ENCODE assay signal across 8 cellular contexts in genomic region chr18:76349067-76349715, GRCh38.
DNase-seq lines count a peak whose midpoint lies in the region; ATAC-seq and TF ChIP-seq lines count a peak whose summit lies in the region.

No MANE protein-coding gene starts in this region.

- ATAC-seq in Right ventricle myocardium inferior = no peak
- peak; percentile 74 for ATAC-seq in HG03378 (IDR thresholded peaks at IDR 0.05; ENCODE audit: unreplicated experiment)

- DNase-seq in cardiac muscle cell (ENCODE audit: low read depth in 1 of 2, low spot score in 1 of 2) (peak; percentile 75 to 79), Right ventricle myocardium inferior (ENCODE audit: missing footprints) (no peak), NCI-H510A treated with DMSO at 0.1 percent for 48 hours (lab: John Stamatoyannopoulos, UW) (peak; percentile 93), dermis microvascular lymphatic vessel endothelial cell (ENCODE audit: low read depth in 2 of 2) (peak; percentile 40 to 68), medulla oblongata (ENCODE audit: extremely low spot score) (peak; percentile 82)
- peak; percentile 77 for DNase-seq in activated CD4-positive, alpha-beta T cell treated with anti-CD3 and anti-CD28 coated beads, Interleukin-2, amount 10 ng/mL, durations not matched to agents 7 days and 5 days
- DNase-seq in stimulated activated CD8-positive, alpha-beta memory T cell treated with anti-CD3 and anti-CD28 coated beads, Interleukin-12 subunit alpha, Interleukin-12 subunit beta, amount 100 ng/mL, for 24 hours (ENCODE audit: extremely low read depth) = peak; percentile 10

- no peaks in the 10 kb centered on the region for H3K27me3 Mint-ChIP-seq in activated CD4-positive, alpha-beta T cell treated with anti-CD3 and anti-CD28 coated beads, Interleukin-2, amount 10 ng/mL, durations not matched to agents 7 days and 5 days

- H3K36me3 Mint-ChIP-seq in activated CD4-positive, alpha-beta T cell treated with anti-CD3 and anti-CD28 coated beads, Interleukin-2, amount 10 ng/mL, durations not matched to agents 7 days and 5 days (ENCODE audit: low read depth) = no peaks in the 10 kb centered on the region

- H3K36me3 ChIP-seq in cardiac muscle cell = no peaks in the 10 kb centered on the region

- H3K27ac Mint-ChIP-seq in activated CD4-positive, alpha-beta T cell treated with anti-CD3 and anti-CD28 coated beads, Interleukin-2, amount 10 ng/mL, durations not matched to agents 7 days and 5 days = peak overlapping the region; percentile 28

- no peak overlapping the region for H3K4me3 ChIP-seq in cardiac muscle cell

- no peak overlapping the region for H3K4me3 Mint-ChIP-seq in activated CD4-positive, alpha-beta T cell treated with anti-CD3 and anti-CD28 coated beads, Interleukin-2, amount 10 ng/mL, durations not matched to agents 7 days and 5 days

- H3K27me3 ChIP-seq in cardiac muscle cell = no peaks in the 10 kb centered on the region

- TF ChIP-seq CTCF in cardiac muscle cell (IDR thresholded peaks at IDR 0.05; ENCODE audit: low read depth, low read length) = peak; percentile 90

- H3K4me1 Mint-ChIP-seq in activated CD4-positive, alpha-beta T cell treated with anti-CD3 and anti-CD28 coated beads, Interleukin-2, amount 10 ng/mL, durations not matched to agents 7 days and 5 days = peaks cover 6% of the 10 kb centered on the region

- H3K9me3 ChIP-seq in cardiac muscle cell (ENCODE audit: low read depth) = no peaks in the 10 kb centered on the region

- H3K27ac ChIP-seq in cardiac muscle cell = no peak overlapping the region

- CTCF ChIA-PET in activated CD4-positive, alpha-beta T cell treated with anti-CD3 and anti-CD28 coated beads, Interleukin-2, amount 10 ng/mL, durations not matched to agents 7 days and 5 days (lab: Charles Lee) = interaction anchor here (1.2 kb wide), 1 partner anchor 28 kb away, joined by 3 read pairs; no protein-coding TSS in a partner anchor

- H3K4me1 ChIP-seq in cardiac muscle cell (ENCODE audit: low read depth) = no peaks in the 10 kb centered on the region

- POLR2A ChIA-PET in activated CD4-positive, alpha-beta T cell treated with anti-CD3 and anti-CD28 coated beads, Interleukin-2, amount 10 ng/mL, durations not matched to agents 7 days and 5 days (lab: Charles Lee) = no interaction called here

- peaks cover 4% of the 10 kb centered on the region for H3K9me3 Mint-ChIP-seq in activated CD4-positive, alpha-beta T cell treated with anti-CD3 and anti-CD28 coated beads, Interleukin-2, amount 10 ng/mL, durations not matched to agents 7 days and 5 days

- intact Hi-C loops in Right ventricle myocardium inferior (cut with DNase I) = no loop called here
